In the genomic region with DNA sequence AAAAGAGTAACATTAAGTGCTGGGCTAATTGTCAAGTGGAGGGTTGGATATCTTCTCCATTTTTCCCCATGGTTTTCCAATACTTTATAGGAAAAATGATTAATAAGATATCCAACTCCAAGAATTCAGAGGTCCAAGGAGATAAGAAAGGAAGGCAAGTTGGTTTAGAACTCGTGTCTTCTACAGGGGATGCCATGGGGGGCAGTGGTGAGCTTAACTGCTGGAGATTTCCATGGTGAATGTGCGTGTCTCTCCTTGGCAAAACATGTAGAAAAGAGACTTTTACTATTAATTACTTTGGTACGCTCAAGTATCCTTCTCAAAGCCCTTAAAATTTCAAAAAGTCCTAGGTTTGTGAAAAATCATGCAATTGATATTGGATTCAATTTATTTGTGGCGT, we compare ENCODE assay signal across 1 cellular context.
TF ChIP-seq lines count a peak whose summit lies in the region.

No MANE protein-coding gene starts in this region.

TF ChIP-seq in GM23338, 12 proteins besides CTCF, POLR2A, EP300 and RAD21 (continued from another document):
- no peak for TF ChIP-seq ZNF462 (CRISPR knock-in tag; IDR thresholded peaks at IDR 0.05)
